Comparison of ENCODE assay signal across 19 cellular contexts in genomic region chr9:102069969-102070368, GRCh38.
DNase-seq lines count a peak whose midpoint lies in the region; ATAC-seq, FAIRE-seq and TF ChIP-seq lines count a peak whose summit lies in the region.
"Had no signal": no experiment of that assay in that cellular context is flagged by ENCODE, and none has a peak within 500 bp of the region (broad histone marks: within the 10 kb centered on the region; RNA-seq: fewer than 3 reads in every experiment).

No MANE protein-coding gene starts in this region.

- peak; percentile 57 for DNase-seq in MV-4-11 (lab: John Stamatoyannopoulos, UW)
- peak; percentile 29 for DNase-seq in astrocyte of the spinal cord (ENCODE audit: low read depth, low spot score)
- peak; percentile 52 for DNase-seq in urothelium cell line (ENCODE audit: low spot score)
- no peak for DNase-seq in NCI-H1048 (lab: John Stamatoyannopoulos, UW)
- no peak for DNase-seq in frontal cortex (ENCODE audit: low spot score in 2 of 2)
- DNase-seq: activated CD4-positive, alpha-beta memory T cell treated with anti-CD3 and anti-CD28 coated beads, Interleukin-2, amount 10 ng/mL, durations not matched to agents 7 days and 5 days; activated gamma-delta T cell; activated T-cell treated with anti-CD3 and anti-CD28 coated beads for 4 hours; H9; NCI-H82; posterior cingulate gyrus; small intestine; stimulated activated CD4-positive, alpha-beta T cell treated with anti-CD3 and anti-CD28 coated beads, Interleukin-4, amount 100 ng/mL, for 1 hour; stimulated activated naive CD8-positive, alpha-beta T cell treated with anti-CD3 and anti-CD28 coated beads, Interleukin-15, Interleukin-2, amounts not matched to agents 100 U/mL and 50 U/mL, for 24 hours; tibial artery had no signal

- no peak for TF ChIP-seq CTCF in astrocyte of the spinal cord (IDR thresholded peaks at IDR 0.05; ENCODE audit: low read depth, low read length)

- in situ Hi-C loops in astrocyte of the spinal cord (cut with HindIII; ENCODE audit: low sequenced_read_pairs) = no loop called here

- no peak overlapping the region for H3K4me3 ChIP-seq in astrocyte of the spinal cord (ENCODE audit: low read depth, low read length)
- H3K4me3 ChIP-seq: SJSA1, tibial artery had no signal

- ATAC-seq in HG03521 (IDR thresholded peaks at IDR 0.05; ENCODE audit: unreplicated experiment) = no peak
- ATAC-seq: natural killer cell treated with Interleukin-12 subunit alpha and Interleukin-12 subunit beta and Interleukin-15 and Interleukin-18, amount 100 ng/mL, for 72 hours; stimulated activated naive CD8-positive, alpha-beta T cell treated with anti-CD3 and anti-CD28 coated beads, Interleukin-15, Interleukin-2, amounts not matched to agents 100 U/mL and 50 U/mL, for 24 hours had no signal

- FAIRE-seq in islet of Langerhans (lab: Jason Lieb, UNC) (peak; percentile 41), urothelium cell line (lab: Jason Lieb, UNC) (no peak), frontal cortex (lab: Jason Lieb, UNC) (no peak)
- FAIRE-seq: small intestine had no signal

Comparison
In these comparisons a context has a peak if more than half of its experiments do, and no peak if none do; other contexts are left out.
1. DNase-seq: peak in MV-4-11 (single experiment), astrocyte of the spinal cord (single experiment) and urothelium cell line (single experiment); none in NCI-H1048 (single experiment) and frontal cortex (0 of 2).